In the genomic region with DNA sequence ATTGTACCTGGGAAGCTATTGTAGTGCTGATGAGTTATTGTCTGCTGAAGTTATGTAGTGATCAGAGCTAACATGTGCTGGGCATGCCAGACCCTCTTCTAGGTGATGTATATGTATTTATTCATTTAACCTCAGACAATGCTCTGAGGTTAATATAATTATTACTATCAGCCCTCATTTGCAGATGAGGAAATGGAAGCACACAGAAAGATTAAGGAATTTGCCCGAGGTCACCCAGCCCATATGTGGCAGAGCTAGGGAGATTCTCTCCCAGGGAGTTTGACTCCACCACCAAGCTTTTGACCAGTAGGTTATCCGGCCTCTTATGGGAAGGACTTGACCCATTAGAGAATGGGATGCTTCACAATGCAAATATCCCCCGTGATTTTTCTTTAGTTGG, we compare ENCODE assay signal across 14 cellular contexts.
"Had no signal": no experiment of that assay in that cellular context is flagged by ENCODE, and none has a peak within 500 bp of the region (broad histone marks: within the 10 kb centered on the region; RNA-seq: fewer than 3 reads in every experiment).

No MANE protein-coding gene starts in this region.

- H3K4me3 ChIP-seq: heart right ventricle, left lung, sigmoid colon, uterus had no signal

- DNase-seq: activated CD4-positive, alpha-beta memory T cell treated with anti-CD3 and anti-CD28 coated beads for 36 hours; activated CD4-positive, alpha-beta T cell treated with anti-CD3 and anti-CD28 coated beads for 1 hour; activated effector memory CD4-positive, alpha-beta T cell treated with anti-CD3 and anti-CD28 coated beads, Interleukin-2, amount 50 U/mL, for 16 hours; activated T-cell treated with anti-CD3 and anti-CD28 coated beads, Interleukin-2, amount 50 U/mL, for 4 hours; amniotic stem cell; foreskin keratinocyte; heart right ventricle; left lung; sigmoid colon; stimulated activated CD4-positive, alpha-beta T cell treated with anti-CD3 and anti-CD28 coated beads, Interleukin-4, amount 100 ng/mL, for 1 hour; stimulated activated CD8-positive, alpha-beta memory T cell treated with anti-CD3 and anti-CD28 coated beads, Interleukin-4, amount 100 ng/mL, for 48 hours; stimulated activated naive CD8-positive, alpha-beta T cell treated with anti-CD3 and anti-CD28 coated beads, Interleukin-15, Interleukin-2, amounts not matched to agents 100 U/mL and 50 U/mL, for 24 hours; uterus had no signal

- H3K4me1 ChIP-seq: foreskin keratinocyte had no signal

- ATAC-seq: activated naive CD4-positive, alpha-beta T cell treated with anti-CD3 and anti-CD28 coated beads, Interleukin-2, amount 50 U/mL, for 72 hours; activated T-cell treated with anti-CD3 and anti-CD28 coated beads, Interleukin-2, amount 50 U/mL, for 4 hours; foreskin keratinocyte; left lung; stimulated activated naive CD8-positive, alpha-beta T cell treated with anti-CD3 and anti-CD28 coated beads, Interleukin-15, Interleukin-2, amounts not matched to agents 100 U/mL and 50 U/mL, for 24 hours had no signal

- H3K27me3 ChIP-seq: heart right ventricle, left lung, sigmoid colon, uterus had no signal

- H3K36me3 ChIP-seq: heart right ventricle, left lung, sigmoid colon, uterus had no signal

- H3K27ac ChIP-seq: foreskin keratinocyte, heart right ventricle, left lung, uterus had no signal
